27 cellular contexts compared by ENCODE assay signal in the genomic region with DNA sequence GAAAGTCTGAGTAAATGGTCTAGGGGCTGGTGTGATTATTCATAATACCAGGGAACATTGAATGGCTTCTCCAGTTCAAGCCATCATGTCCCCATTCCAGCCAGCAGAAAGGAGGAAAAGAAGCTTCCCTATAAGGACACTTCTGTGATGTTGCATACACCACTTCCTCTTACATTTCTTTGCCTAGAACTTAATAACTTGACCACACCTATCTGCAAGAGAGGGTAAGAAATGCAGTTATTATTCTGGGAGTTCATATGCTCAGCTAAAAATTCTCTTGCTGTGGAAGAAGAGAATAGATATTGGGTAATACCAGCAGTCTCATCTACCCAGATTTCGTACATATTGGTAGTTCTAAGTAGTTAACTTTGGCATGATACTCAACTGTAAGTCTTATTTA.
DNase-seq lines count a peak whose midpoint lies in the region; ATAC-seq and TF ChIP-seq lines count a peak whose summit lies in the region.
"Had no signal": no experiment of that assay in that cellular context is flagged by ENCODE, and none has a peak within 500 bp of the region (broad histone marks: within the 10 kb centered on the region; RNA-seq: fewer than 3 reads in every experiment).

No MANE protein-coding gene starts in this region.

- peak; percentile 30 for DNase-seq in CD1c-positive myeloid dendritic cell (ENCODE audit: extremely low spot score)
- peak; percentile 32 for DNase-seq in OCI-M1 (lab: John Stamatoyannopoulos, UW)
- DNase-seq in left lung = no peak
- DNase-seq in NCI-H1105 treated with DMSO at 0.1 percent for 48 hours (lab: John Stamatoyannopoulos, UW) = no peak
- DNase-seq in stimulated activated CD4-positive, alpha-beta T cell treated with anti-CD3 and anti-CD28 coated beads, Interleukin-4, amount 100 ng/mL, for 4 hours = no peak
- no peak for DNase-seq in cortex of kidney (lab: John Stamatoyannopoulos, UW)
- DNase-seq: activated CD4-positive, alpha-beta T cell treated with anti-CD3 and anti-CD28 coated beads, Interleukin-2, amount 10 ng/mL, durations not matched to agents 24 days and 14 days; aorta; effector CD4-positive, alpha-beta T cell; left ventricle myocardium inferior; mesendoderm; NCI-H1436; NCI-H2081; NCI-H526; NK-92 treated with Interleukin-12 subunit alpha and Interleukin-12 subunit beta, amount 100 ng/mL, for 24 hours; pancreas; SJCRH30; small intestine; stimulated activated naive CD8-positive, alpha-beta T cell treated with anti-CD3 and anti-CD28 coated beads, Interleukin-15, Interleukin-2, amounts not matched to agents 100 U/mL and 50 U/mL, for 24 hours; T-cell; testis had no signal

- no peak overlapping the region for H3K9ac ChIP-seq in Loucy (ENCODE audit: low read depth, low read length, poor library complexity, severe bottlenecking)
- H3K9ac ChIP-seq: BLaER1, neural progenitor cell had no signal

- intact Hi-C loops in left lung (cut with DNase I) = no loop called here

- H3K27me3 ChIP-seq in Loucy (ENCODE audit: insufficient read depth, low read length, poor library complexity, severe bottlenecking) = no peaks in the 10 kb centered on the region
- H3K27me3 ChIP-seq in left lung = no peaks in the 10 kb centered on the region
- H3K27me3 ChIP-seq: BLaER1, pancreas, SJCRH30, testis had no signal

- H2AFZ ChIP-seq in Loucy (ENCODE audit: low read length) = peak overlapping the region; percentile 6; the same call in 1 of the 2 replicates
- H2AFZ ChIP-seq: neural progenitor cell had no signal

- H3K79me2 ChIP-seq in Loucy (ENCODE audit: insufficient read depth, low read length) = no peaks in the 10 kb centered on the region

- no peaks in the 10 kb centered on the region for H3K36me3 ChIP-seq in Loucy (ENCODE audit: insufficient read depth, low read length)
- H3K36me3 ChIP-seq in left lung = no peaks in the 10 kb centered on the region
- H3K36me3 ChIP-seq: BLaER1, left ventricle myocardium inferior, neural progenitor cell, pancreas, SJCRH30 had no signal

- ATAC-seq in left lung (peak; percentile 42), HG03521 (IDR thresholded peaks at IDR 0.05; ENCODE audit: unreplicated experiment) (no peak)
- ATAC-seq: HCT116; pancreas; stimulated activated naive CD8-positive, alpha-beta T cell treated with anti-CD3 and anti-CD28 coated beads, Interleukin-15, Interleukin-2, amounts not matched to agents 100 U/mL and 50 U/mL, for 24 hours; T-cell; WTC11 had no signal

- no peaks in the 10 kb centered on the region for H3K9me2 ChIP-seq in Loucy (replicated peaks; ENCODE audit: low read depth, low read length)

- no peaks in the 10 kb centered on the region for H3F3A ChIP-seq in Loucy (ENCODE audit: low read depth)

- H3K4me3 ChIP-seq in Loucy (ENCODE audit: low read length, poor library complexity, severe bottlenecking) = no peak overlapping the region
- H3K4me3 ChIP-seq in left lung = no peak overlapping the region
- H3K4me3 ChIP-seq: BLaER1, left ventricle myocardium inferior, neural progenitor cell, pancreas, SJCRH30, testis had no signal

- H3K4me1 ChIP-seq in Loucy (ENCODE audit: insufficient read depth, low read length, poor library complexity, severe bottlenecking) (no peaks in the 10 kb centered on the region), left lung (peaks cover 0 to 20% of the 10 kb centered on the region in 2 donors)
- H3K4me1 ChIP-seq: BLaER1, neural progenitor cell, pancreas had no signal

- H3K27ac ChIP-seq in left lung = no peak overlapping the region
- H3K27ac ChIP-seq: BLaER1, left ventricle myocardium inferior, neural progenitor cell, pancreas, SJCRH30, testis had no signal

- H3K9me3 ChIP-seq in Loucy (ENCODE audit: insufficient read depth, low read depth, low read length) = no peaks in the 10 kb centered on the region
- H3K9me3 ChIP-seq in left lung = no peaks in the 10 kb centered on the region
- H3K9me3 ChIP-seq: BLaER1, left ventricle myocardium inferior, pancreas, SJCRH30, testis had no signal

- TF ChIP-seq CTCF in Loucy (conservative IDR thresholded peaks at IDR 0.05; ENCODE audit: low read length) (no peak), left lung (IDR thresholded peaks at IDR 0.05) (no peak)

- H3K4me2 ChIP-seq in Loucy (ENCODE audit: low read depth, low read length, poor library complexity, severe bottlenecking) = no peak overlapping the region
- H3K4me2 ChIP-seq: BLaER1, neural progenitor cell had no signal

- H4K20me1 ChIP-seq in Loucy (ENCODE audit: insufficient read depth, low read length, poor library complexity, severe bottlenecking) = no peaks in the 10 kb centered on the region
- H4K20me1 ChIP-seq: BLaER1 had no signal

Comparison
In these comparisons a context has a peak if more than half of its experiments do, and no peak if none do; other contexts are left out.
1. DNase-seq: peak in CD1c-positive myeloid dendritic cell (single experiment) and OCI-M1 (single experiment); none in left lung (0 of 2), NCI-H1105 treated with DMSO at 0.1 percent for 48 hours (single experiment), stimulated activated CD4-positive, alpha-beta T cell treated with anti-CD3 and anti-CD28 coated beads, Interleukin-4, amount 100 ng/mL, for 4 hours (0 of 2) and cortex of kidney (single experiment).